ENCODE assay signal across 1 cellular context in the genomic region with DNA sequence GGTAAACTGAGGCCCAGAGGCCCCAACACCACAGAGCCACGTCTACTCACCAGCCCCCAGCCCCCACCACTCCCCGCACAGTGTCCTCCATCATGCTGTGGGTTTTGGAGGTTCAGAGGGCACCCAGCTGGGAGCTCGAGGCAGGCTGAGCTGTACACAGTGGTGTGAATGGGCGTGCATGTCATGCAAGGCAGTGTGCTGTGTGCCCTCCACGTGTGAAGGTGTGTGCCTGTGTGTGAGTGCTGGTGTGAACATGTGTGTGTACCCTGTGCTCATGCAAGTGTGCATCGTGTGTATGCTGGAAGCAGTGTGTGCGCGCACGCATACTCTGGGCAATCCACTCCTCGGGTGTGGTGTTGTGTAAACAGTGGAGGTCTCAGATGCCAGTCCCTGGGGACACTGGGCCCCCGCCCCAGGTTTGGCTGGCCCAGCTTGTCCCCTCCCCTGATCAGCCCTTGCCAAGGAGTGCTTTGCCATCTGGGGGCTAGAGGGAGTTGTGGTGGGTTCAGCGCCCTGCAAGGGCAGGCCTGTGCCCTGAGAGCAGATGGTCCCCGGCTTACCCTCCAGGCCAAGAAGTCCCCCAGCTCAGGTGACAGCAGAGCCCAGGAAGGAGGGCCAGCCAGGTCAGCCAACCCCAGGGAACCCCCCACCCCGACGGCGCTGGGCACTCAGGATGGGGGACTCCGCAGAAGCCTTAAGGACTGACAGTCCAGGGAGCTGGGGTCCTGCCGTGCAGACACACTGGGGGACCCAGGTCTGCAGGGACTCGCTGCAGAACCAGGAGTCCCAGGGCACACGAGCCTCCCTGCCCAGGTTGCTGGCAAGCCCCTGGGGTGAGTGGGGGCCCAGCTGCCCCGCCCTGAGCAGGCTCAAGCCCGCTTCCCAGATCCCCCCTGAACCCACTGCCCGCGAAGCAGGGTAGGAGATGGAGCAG.
TF ChIP-seq lines count a peak whose summit lies in the region.

No MANE protein-coding gene starts in this region.

TF ChIP-seq in GM23338, 12 proteins besides CTCF, POLR2A, EP300 and RAD21 (continued from another document):
- TF ChIP-seq, protein P1, sequence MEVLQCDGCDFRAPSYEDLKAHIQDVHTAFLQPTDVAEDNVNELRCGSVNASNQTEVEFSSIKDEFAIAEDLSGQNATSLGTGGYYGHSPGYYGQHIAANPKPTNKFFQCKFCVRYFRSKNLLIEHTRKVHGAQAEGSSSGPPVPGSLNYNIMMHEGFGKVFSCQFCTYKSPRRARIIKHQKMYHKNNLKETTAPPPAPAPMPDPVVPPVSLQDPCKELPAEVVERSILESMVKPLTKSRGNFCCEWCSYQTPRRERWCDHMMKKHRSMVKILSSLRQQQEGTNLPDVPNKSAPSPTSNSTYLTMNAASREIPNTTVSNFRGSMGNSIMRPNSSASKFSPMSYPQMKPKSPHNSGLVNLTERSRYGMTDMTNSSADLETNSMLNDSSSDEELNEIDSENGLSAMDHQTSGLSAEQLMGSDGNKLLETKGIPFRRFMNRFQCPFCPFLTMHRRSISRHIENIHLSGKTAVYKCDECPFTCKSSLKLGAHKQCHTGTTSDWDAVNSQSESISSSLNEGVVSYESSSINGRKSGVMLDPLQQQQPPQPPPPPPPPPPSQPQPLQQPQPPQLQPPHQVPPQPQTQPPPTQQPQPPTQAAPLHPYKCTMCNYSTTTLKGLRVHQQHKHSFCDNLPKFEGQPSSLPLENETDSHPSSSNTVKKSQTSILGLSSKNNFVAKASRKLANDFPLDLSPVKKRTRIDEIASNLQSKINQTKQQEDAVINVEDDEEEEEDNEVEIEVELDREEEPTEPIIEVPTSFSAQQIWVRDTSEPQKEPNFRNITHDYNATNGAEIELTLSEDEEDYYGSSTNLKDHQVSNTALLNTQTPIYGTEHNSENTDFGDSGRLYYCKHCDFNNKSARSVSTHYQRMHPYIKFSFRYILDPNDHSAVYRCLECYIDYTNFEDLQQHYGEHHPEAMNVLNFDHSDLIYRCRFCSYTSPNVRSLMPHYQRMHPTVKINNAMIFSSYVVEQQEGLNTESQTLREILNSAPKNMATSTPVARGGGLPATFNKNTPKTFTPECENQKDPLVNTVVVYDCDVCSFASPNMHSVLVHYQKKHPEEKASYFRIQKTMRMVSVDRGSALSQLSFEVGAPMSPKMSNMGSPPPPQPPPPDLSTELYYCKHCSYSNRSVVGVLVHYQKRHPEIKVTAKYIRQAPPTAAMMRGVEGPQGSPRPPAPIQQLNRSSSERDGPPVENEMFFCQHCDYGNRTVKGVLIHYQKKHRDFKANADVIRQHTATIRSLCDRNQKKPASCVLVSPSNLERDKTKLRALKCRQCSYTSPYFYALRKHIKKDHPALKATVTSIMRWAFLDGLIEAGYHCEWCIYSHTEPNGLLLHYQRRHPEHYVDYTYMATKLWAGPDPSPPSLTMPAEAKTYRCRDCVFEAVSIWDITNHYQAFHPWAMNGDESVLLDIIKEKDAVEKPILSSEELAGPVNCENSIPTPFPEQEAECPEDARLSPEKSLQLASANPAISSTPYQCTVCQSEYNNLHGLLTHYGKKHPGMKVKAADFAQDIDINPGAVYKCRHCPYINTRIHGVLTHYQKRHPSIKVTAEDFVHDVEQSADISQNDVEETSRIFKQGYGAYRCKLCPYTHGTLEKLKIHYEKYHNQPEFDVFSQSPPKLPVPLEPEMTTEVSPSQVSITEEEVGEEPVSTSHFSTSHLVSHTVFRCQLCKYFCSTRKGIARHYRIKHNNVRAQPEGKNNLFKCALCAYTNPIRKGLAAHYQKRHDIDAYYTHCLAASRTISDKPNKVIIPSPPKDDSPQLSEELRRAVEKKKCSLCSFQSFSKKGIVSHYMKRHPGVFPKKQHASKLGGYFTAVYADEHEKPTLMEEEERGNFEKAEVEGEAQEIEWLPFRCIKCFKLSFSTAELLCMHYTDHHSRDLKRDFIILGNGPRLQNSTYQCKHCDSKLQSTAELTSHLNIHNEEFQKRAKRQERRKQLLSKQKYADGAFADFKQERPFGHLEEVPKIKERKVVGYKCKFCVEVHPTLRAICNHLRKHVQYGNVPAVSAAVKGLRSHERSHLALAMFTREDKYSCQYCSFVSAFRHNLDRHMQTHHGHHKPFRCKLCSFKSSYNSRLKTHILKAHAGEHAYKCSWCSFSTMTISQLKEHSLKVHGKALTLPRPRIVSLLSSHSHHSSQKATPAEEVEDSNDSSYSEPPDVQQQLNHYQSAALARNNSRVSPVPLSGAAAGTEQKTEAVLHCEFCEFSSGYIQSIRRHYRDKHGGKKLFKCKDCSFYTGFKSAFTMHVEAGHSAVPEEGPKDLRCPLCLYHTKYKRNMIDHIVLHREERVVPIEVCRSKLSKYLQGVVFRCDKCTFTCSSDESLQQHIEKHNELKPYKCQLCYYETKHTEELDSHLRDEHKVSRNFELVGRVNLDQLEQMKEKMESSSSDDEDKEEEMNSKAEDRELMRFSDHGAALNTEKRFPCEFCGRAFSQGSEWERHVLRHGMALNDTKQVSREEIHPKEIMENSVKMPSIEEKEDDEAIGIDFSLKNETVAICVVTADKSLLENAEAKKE (CRISPR knock-in tag; IDR thresholded peaks at IDR 0.05), result no peak
